Comparison of ENCODE assay signal across 7 cellular contexts in the genomic region with DNA sequence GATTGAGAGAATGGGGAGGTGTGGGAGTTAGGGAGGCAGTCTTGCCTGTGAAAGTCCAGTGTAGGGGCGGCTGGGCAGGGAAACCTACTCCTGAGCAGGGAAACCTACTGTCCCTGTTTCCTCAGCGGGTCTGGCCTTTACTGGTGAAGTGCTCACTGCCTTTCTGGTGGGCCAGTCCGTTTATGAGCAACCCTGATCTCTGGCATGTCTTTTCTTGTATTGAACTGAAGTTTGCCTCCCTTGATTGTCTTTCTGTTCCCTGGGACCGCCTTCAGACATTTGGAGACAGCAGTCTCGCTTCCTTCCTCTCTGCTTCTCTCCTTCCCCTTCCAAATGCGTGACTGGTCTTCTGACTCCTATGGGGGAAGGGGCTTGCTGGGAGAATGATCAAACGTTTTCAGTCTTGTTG. TPM values are rescaled to one million over a fixed set of nuclear protein-coding genes. Genes with fewer than 3 reads are reported as not detected.
DNase-seq lines count a peak whose midpoint lies in the region; ATAC-seq and TF ChIP-seq lines count a peak whose summit lies in the region.

No MANE protein-coding gene starts in this region.

- peak overlapping the region; percentile 39 for H3K4me2 ChIP-seq in SU-DHL-6 (ENCODE audit: low read depth, low read length, poor library complexity, severe bottlenecking)

- no peak for TF ChIP-seq CTCF in SU-DHL-6 (IDR thresholded peaks at IDR 0.05; ENCODE audit: insufficient read depth, low read length, poor library complexity, severe bottlenecking)
- no peak for TF ChIP-seq CTCF in neutrophil (IDR thresholded peaks at IDR 0.05)

- H4K20me1 ChIP-seq in SU-DHL-6 (ENCODE audit: low read depth, low read length), result no peaks in the 10 kb centered on the region

- no peaks in the 10 kb centered on the region for H3K79me2 ChIP-seq in SU-DHL-6 (ENCODE audit: insufficient read depth, low read length)

- H3K4me3 ChIP-seq in SU-DHL-6 (ENCODE audit: insufficient read depth, low read length, poor library complexity, severe bottlenecking), result no peak overlapping the region
- peak overlapping the region; percentile 92 to 99 for H3K4me3 ChIP-seq in neutrophil (ENCODE audit: low read depth in 1 of 2, low read length in 1 of 2)

- H3K4me1 ChIP-seq in neutrophil (ENCODE audit: control insufficient read depth in 1 of 2, insufficient read depth in 1 of 2, low read depth in 1 of 2, low read length in 1 of 2), result peaks cover 54 to 71% of the 10 kb centered on the region in 2 experiments

- no peak for ATAC-seq in GM18519 (IDR thresholded peaks at IDR 0.05; ENCODE audit: low FRiP score, unreplicated experiment)

- H3F3A ChIP-seq in SU-DHL-6 (ENCODE audit: insufficient read depth), result no peaks in the 10 kb centered on the region

- no peaks in the 10 kb centered on the region for H3K9me2 ChIP-seq in SU-DHL-6 (replicated peaks; ENCODE audit: insufficient read depth, low read length)

- DNase-seq in HT-29 (ENCODE audit: low spot score) (peak; percentile 50), fibroblast of gingiva (ENCODE audit: low read depth) (peak; percentile 23), cerebellar nuclear complex (lab: John Stamatoyannopoulos, UW) (no peak), NCI-H2227 (lab: John Stamatoyannopoulos, UW; ENCODE audit: unreplicated experiment) (no peak)

- no peaks in the 10 kb centered on the region for H3K36me3 ChIP-seq in SU-DHL-6 (ENCODE audit: low read length)
- peaks cover 26% of the 10 kb centered on the region for H3K36me3 ChIP-seq in neutrophil

- H3K9me3 ChIP-seq in SU-DHL-6 (ENCODE audit: insufficient read depth, low read length), result no peaks in the 10 kb centered on the region
- H3K9me3 ChIP-seq in neutrophil, result no peaks in the 10 kb centered on the region

- no peak overlapping the region for H3K9ac ChIP-seq in SU-DHL-6 (ENCODE audit: low read length)

- H3K27ac ChIP-seq in SU-DHL-6 (ENCODE audit: low read depth, low read length) (no peak overlapping the region), neutrophil (peak overlapping the region; percentile 96)

- no peak overlapping the region for H2AFZ ChIP-seq in SU-DHL-6 (ENCODE audit: low read depth, low read length, severe bottlenecking)

- H3K27me3 ChIP-seq in SU-DHL-6 (ENCODE audit: low read length), result no peaks in the 10 kb centered on the region
- H3K27me3 ChIP-seq in neutrophil, result no peaks in the 10 kb centered on the region

RNA-seq across cellular contexts. Expression of gene SNX18, which starts 2.9 kb away (rescaled TPM):
- 36.1 and 40.4 TPM in 2 replicates for total RNA-seq in HT-29 (2014; rRNA removed; shearing (Covaris generic))

Comparison
In these comparisons a context has a peak if more than half of its experiments do, and no peak if none do; other contexts are left out.
1. DNase-seq: peak in HT-29 (single experiment) and fibroblast of gingiva (single experiment); none in cerebellar nuclear complex (0 of 2) and NCI-H2227 (single experiment).